ENCODE assay signal across 1 cellular context in genomic region chr9:77690723-77691122, GRCh38. TPM values are rescaled to one million over a fixed set of nuclear protein-coding genes. Genes with fewer than 3 reads are reported as not detected.
"Had no signal": no experiment of that assay in that cellular context is flagged by ENCODE, and none has a peak within 500 bp of the region (broad histone marks: within the 10 kb centered on the region; RNA-seq: fewer than 3 reads in every experiment).

No MANE protein-coding gene starts in this region.

RNA-seq across cellular contexts. Expression of gene GNA14, which starts 42.6 kb away (rescaled TPM):
- total RNA-seq: neural crest cell had no signal
